Comparison of ENCODE assay signal across 10 cellular contexts in genomic region chr14:38042356-38042755, GRCh38.
DNase-seq lines count a peak whose midpoint lies in the region; ATAC-seq and TF ChIP-seq lines count a peak whose summit lies in the region.
"Had no signal": no experiment of that assay in that cellular context is flagged by ENCODE, and none has a peak within 500 bp of the region (broad histone marks: within the 10 kb centered on the region; RNA-seq: fewer than 3 reads in every experiment).

No MANE protein-coding gene starts in this region.

- no peak overlapping the region for H3K27ac ChIP-seq in RWPE2 (ENCODE audit: poor library complexity, severe bottlenecking)
- H3K27ac ChIP-seq in CD4-positive, alpha-beta memory T cell (ENCODE audit: low read depth, low read length), result no peak overlapping the region

- no peaks in the 10 kb centered on the region for H3K4me1 ChIP-seq in RWPE2 (ENCODE audit: insufficient read depth, poor library complexity, severe bottlenecking)
- H3K4me1 ChIP-seq in CD4-positive, alpha-beta memory T cell (ENCODE audit: insufficient read depth, low read length), result no peaks in the 10 kb centered on the region

- H3K4me3 Mint-ChIP-seq in CD4-positive, alpha-beta memory T cell, result no peak overlapping the region
- H3K4me3 Mint-ChIP-seq: stimulated activated naive B cell treated with anti-CD40 and anti-IgM and Interleukin-4, amounts not matched to agents 10 μg/mL and 1 μg/mL and 100 μg/mL, for 72 hours had no signal

- no peaks in the 10 kb centered on the region for H3K36me3 Mint-ChIP-seq in CD4-positive, alpha-beta memory T cell
- H3K36me3 Mint-ChIP-seq: stimulated activated naive B cell treated with anti-CD40 and anti-IgM and Interleukin-4, amounts not matched to agents 10 μg/mL and 1 μg/mL and 100 μg/mL, for 72 hours had no signal

- peaks cover 0 to 3% (median under 1%) of the 10 kb centered on the region in 8 donors for H3K9me3 Mint-ChIP-seq in CD4-positive, alpha-beta memory T cell
- H3K9me3 Mint-ChIP-seq: stimulated activated naive B cell treated with anti-CD40 and anti-IgM and Interleukin-4, amounts not matched to agents 10 μg/mL and 1 μg/mL and 100 μg/mL, for 72 hours had no signal

- peaks cover 0 to 2% (median 0%) of the 10 kb centered on the region in 4 donors for H3K4me1 Mint-ChIP-seq in CD4-positive, alpha-beta memory T cell
- H3K4me1 Mint-ChIP-seq: stimulated activated naive B cell treated with anti-CD40 and anti-IgM and Interleukin-4, amounts not matched to agents 10 μg/mL and 1 μg/mL and 100 μg/mL, for 72 hours had no signal

- DNase-seq in ELR (ENCODE audit: low read depth) (peak; percentile 88), RWPE2 (ENCODE audit: low spot score) (no peak), fibroblast of pulmonary artery (ENCODE audit: low read depth) (peak; percentile 46), skeletal muscle cell (ENCODE audit: low read depth) (peak; percentile 22), left lobe of liver (ENCODE audit: low spot score) (no peak)
- DNase-seq in CD4-positive, alpha-beta memory T cell, result no peak
- DNase-seq in activated CD8-positive, alpha-beta memory T cell treated with anti-CD3 and anti-CD28 coated beads, Interleukin-2, amount 50 U/mL, for 4 hours, result no peak
- DNase-seq: stimulated activated naive B cell treated with anti-CD40 and anti-IgM and Interleukin-4, amounts not matched to agents 10 μg/mL and 1 μg/mL and 100 μg/mL, for 72 hours had no signal

- ATAC-seq in RWPE2 (ENCODE audit: low read depth) (peak; percentile 38; the same call in 1 of the 3 replicates), left lobe of liver (no peak), GM18511 (IDR thresholded peaks at IDR 0.05; ENCODE audit: unreplicated experiment) (no peak)
- ATAC-seq: stimulated activated naive B cell treated with anti-CD40 and anti-IgM and Interleukin-4, amounts not matched to agents 10 μg/mL and 1 μg/mL and 100 μg/mL, for 72 hours had no signal

- H3K27ac Mint-ChIP-seq in CD4-positive, alpha-beta memory T cell, result no peak overlapping the region
- H3K27ac Mint-ChIP-seq: stimulated activated naive B cell treated with anti-CD40 and anti-IgM and Interleukin-4, amounts not matched to agents 10 μg/mL and 1 μg/mL and 100 μg/mL, for 72 hours had no signal

- POLR2A ChIA-PET in CD4-positive, alpha-beta memory T cell (lab: Charles Lee; ENCODE audit: partially characterized antibody), result no interaction called here

- no peaks in the 10 kb centered on the region for H3K27me3 ChIP-seq in RWPE2 (ENCODE audit: insufficient read depth, poor library complexity, severe bottlenecking)
- H3K27me3 ChIP-seq in CD4-positive, alpha-beta memory T cell (ENCODE audit: insufficient read depth, low read length), result no peaks in the 10 kb centered on the region

- CTCF ChIA-PET in CD4-positive, alpha-beta memory T cell (lab: Charles Lee; ENCODE audit: partially characterized antibody), result no interaction called here

- H3K9me3 ChIP-seq in RWPE2 (ENCODE audit: severe bottlenecking), result no peaks in the 10 kb centered on the region
- H3K9me3 ChIP-seq in CD4-positive, alpha-beta memory T cell (ENCODE audit: control insufficient read depth in 1 of 2, low read length in 2 of 2), result no peaks in the 10 kb centered on the region
- H3K9me3 ChIP-seq: Caco-2 had no signal

- no peaks in the 10 kb centered on the region for H3K27me3 Mint-ChIP-seq in CD4-positive, alpha-beta memory T cell
- H3K27me3 Mint-ChIP-seq: stimulated activated naive B cell treated with anti-CD40 and anti-IgM and Interleukin-4, amounts not matched to agents 10 μg/mL and 1 μg/mL and 100 μg/mL, for 72 hours had no signal

- H3K4me3 ChIP-seq in RWPE2 (ENCODE audit: severe bottlenecking), result no peak overlapping the region
- no peak overlapping the region for H3K4me3 ChIP-seq in fibroblast of pulmonary artery (replicated peaks; ENCODE audit: low read depth, low read length)
- H3K4me3 ChIP-seq in skeletal muscle cell (ENCODE audit: low read depth, low read length), result no peak overlapping the region
- no peak overlapping the region for H3K4me3 ChIP-seq in CD4-positive, alpha-beta memory T cell (ENCODE audit: low read length in 2 of 2)

- TF ChIP-seq CTCF in RWPE2 (IDR thresholded peaks at IDR 0.05; ENCODE audit: poor library complexity, severe bottlenecking) (no peak), fibroblast of pulmonary artery (IDR thresholded peaks at IDR 0.05; ENCODE audit: low read length, missing control alignments) (no peak)

- H3K36me3 ChIP-seq in RWPE2 (ENCODE audit: low read depth), result no peaks in the 10 kb centered on the region
- H3K36me3 ChIP-seq in CD4-positive, alpha-beta memory T cell (ENCODE audit: insufficient read depth, low read length), result no peaks in the 10 kb centered on the region

- intact Hi-C loops in CD4-positive, alpha-beta memory T cell (cut with micrococcal nuclease), result no loop called here

Comparison
In these comparisons a context has a peak if more than half of its experiments do, and no peak if none do; other contexts are left out.
1. DNase-seq: peak in ELR (single experiment), fibroblast of pulmonary artery (single experiment) and skeletal muscle cell (single experiment); none in RWPE2 (single experiment), CD4-positive, alpha-beta memory T cell (0 of 5), left lobe of liver (single experiment) and activated CD8-positive, alpha-beta memory T cell treated with anti-CD3 and anti-CD28 coated beads, Interleukin-2, amount 50 U/mL, for 4 hours (single experiment).